ENCODE assay signal across 25 cellular contexts in the genomic region with DNA sequence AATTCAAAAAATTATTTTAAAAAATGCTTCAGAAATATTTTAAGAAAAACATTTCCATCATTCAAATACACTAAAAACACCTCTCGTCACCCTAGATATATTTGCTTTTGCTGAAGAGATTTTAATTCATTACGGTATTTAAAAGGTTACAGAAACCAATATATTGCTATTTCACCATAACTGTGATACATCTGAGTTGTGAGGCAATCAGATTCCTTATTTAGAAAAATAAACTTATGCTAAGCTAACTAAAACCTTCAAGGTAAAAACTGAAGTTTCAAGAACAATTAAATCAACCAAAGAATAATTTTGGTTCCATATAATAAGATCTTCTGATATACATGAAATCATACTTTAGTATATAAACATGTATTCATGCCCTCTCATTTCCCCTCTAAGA.
"Had no signal": no experiment of that assay in that cellular context is flagged by ENCODE, and none has a peak within 500 bp of the region (broad histone marks: within the 10 kb centered on the region; RNA-seq: fewer than 3 reads in every experiment).

No MANE protein-coding gene starts in this region.

- H3K36me3 ChIP-seq: right lobe of liver, thoracic aorta had no signal

- H3K9me3 Mint-ChIP-seq: naive thymus-derived CD8-positive, alpha-beta T cell; nephron progenitor cell; stimulated activated naive B cell treated with anti-CD40 and anti-IgM and Interleukin-4, amounts not matched to agents 10 μg/mL and 1 μg/mL and 100 μg/mL, for 72 hours; stimulated activated naive CD8-positive, alpha-beta T cell treated with anti-CD3 and anti-CD28 coated beads, Interleukin-15, Interleukin-2, amounts not matched to agents 100 ng/mL and 50 ng/mL, for 24 hours had no signal

- H3K9ac ChIP-seq: parathyroid adenoma had no signal

- H3K27ac ChIP-seq: coronary artery, esophagus muscularis mucosa, heart right ventricle, lower lobe of right lung, parathyroid adenoma, right lobe of liver, thoracic aorta, tibial nerve, upper lobe of left lung had no signal

- H3K4me3 ChIP-seq: coronary artery, esophagus muscularis mucosa, heart right ventricle, lower lobe of right lung, right lobe of liver, thoracic aorta, tibial nerve, upper lobe of left lung had no signal

- H3K27me3 Mint-ChIP-seq: naive thymus-derived CD8-positive, alpha-beta T cell; progenitor cell of endocrine pancreas; stimulated activated naive B cell treated with anti-CD40 and anti-IgM and Interleukin-4, amounts not matched to agents 10 μg/mL and 1 μg/mL and 100 μg/mL, for 72 hours; stimulated activated naive CD8-positive, alpha-beta T cell treated with anti-CD3 and anti-CD28 coated beads, Interleukin-15, Interleukin-2, amounts not matched to agents 100 ng/mL and 50 ng/mL, for 24 hours had no signal

- H3K9me3 ChIP-seq: esophagus muscularis mucosa, heart right ventricle, lower lobe of right lung, right lobe of liver, thoracic aorta, tibial nerve, upper lobe of left lung had no signal

- H3K27ac Mint-ChIP-seq: nephron progenitor cell; progenitor cell of endocrine pancreas; stimulated activated naive B cell treated with anti-CD40 and anti-IgM and Interleukin-4, amounts not matched to agents 10 μg/mL and 1 μg/mL and 100 μg/mL, for 72 hours had no signal

- DNase-seq: dermis blood vessel endothelial cell; effector memory CD4-positive, alpha-beta T cell; glutamatergic neuron; heart right ventricle; hippocampal formation; islet precursor cell; kidney glomerular epithelial cell; left colon; left ventricle myocardium superior; lower lobe of right lung; naive thymus-derived CD8-positive, alpha-beta T cell; nephron progenitor cell; right lobe of liver; small intestine; stimulated activated CD4-positive, alpha-beta T cell treated with anti-CD3 and anti-CD28 coated beads, Interleukin-15, amount 100 ng/mL, for 24 hours; stimulated activated CD4-positive, alpha-beta T cell treated with anti-CD3 and anti-CD28 coated beads, Interleukin-2, amount 100 ng/mL, for 48 hours; stimulated activated naive B cell treated with anti-CD40 and anti-IgM and Interleukin-4, amounts not matched to agents 10 μg/mL and 1 μg/mL and 100 μg/mL, for 72 hours; upper lobe of left lung had no signal

- ATAC-seq: heart right ventricle; left colon; left ventricle myocardium superior; lower lobe of right lung; naive thymus-derived CD8-positive, alpha-beta T cell; right lobe of liver; stimulated activated naive B cell treated with anti-CD40 and anti-IgM and Interleukin-4, amounts not matched to agents 10 μg/mL and 1 μg/mL and 100 μg/mL, for 72 hours had no signal

- H3K27me3 ChIP-seq: esophagus muscularis mucosa, heart right ventricle, right lobe of liver, tibial nerve, upper lobe of left lung had no signal

- H2AFZ ChIP-seq: parathyroid adenoma had no signal

- H3K4me3 Mint-ChIP-seq: nephron progenitor cell; stimulated activated naive B cell treated with anti-CD40 and anti-IgM and Interleukin-4, amounts not matched to agents 10 μg/mL and 1 μg/mL and 100 μg/mL, for 72 hours; stimulated activated naive CD8-positive, alpha-beta T cell treated with anti-CD3 and anti-CD28 coated beads, Interleukin-15, Interleukin-2, amounts not matched to agents 100 ng/mL and 50 ng/mL, for 24 hours had no signal
